Comparison of ENCODE assay signal across 8 cellular contexts in genomic region chr9:70510157-70510770, GRCh38.
DNase-seq lines count a peak whose midpoint lies in the region; ATAC-seq, FAIRE-seq and TF ChIP-seq lines count a peak whose summit lies in the region.

No MANE protein-coding gene starts in this region.

- H3K9me3 ChIP-seq in SK-N-SH (no peaks in the 10 kb centered on the region), heart left ventricle (no peaks in the 10 kb centered on the region)

- H3F3A ChIP-seq in SK-N-SH (replicated peaks; ENCODE audit: insufficient read depth) = no peaks in the 10 kb centered on the region

- TF ChIP-seq CTCF in SK-N-SH (IDR thresholded peaks at IDR 0.05) = peak; percentile 62
- TF ChIP-seq CTCF in heart left ventricle (IDR thresholded peaks at IDR 0.05) = peak; percentile 25 to 77 (median 52)

- no peak overlapping the region for H2AFZ ChIP-seq in SK-N-SH (ENCODE audit: low read depth)

- H3K27ac ChIP-seq in SK-N-SH (ENCODE audit: low read depth in 2 of 2, low read length in 1 of 2) (no peak overlapping the region), heart left ventricle (no peak overlapping the region)

- no peak for TF ChIP-seq POLR2A in heart left ventricle (IDR thresholded peaks at IDR 0.05)

- peak; percentile 29 for DNase-seq in activated T-cell treated with anti-CD3 and anti-CD28 coated beads for 48 hours (ENCODE audit: low read depth)
- no peak for DNase-seq in activated T-cell treated with anti-CD3 and anti-CD28 coated beads for 4 hours
- peak; percentile 26 for DNase-seq in SK-N-SH
- DNase-seq in heart left ventricle = peak in 2 of 5 donors; percentile 35 to 63
- peak; percentile 20 to 34 for DNase-seq in stimulated activated CD8-positive, alpha-beta memory T cell treated with anti-CD3 and anti-CD28 coated beads, Interleukin-2, amount 100 ng/mL, for 48 hours (ENCODE audit: low read depth in 2 of 2)
- DNase-seq in SHP77 treated with DMSO at 0.1 percent for 48 hours (lab: John Stamatoyannopoulos, UW) = no peak
- no peak for DNase-seq in frontal cortex (ENCODE audit: low spot score in 2 of 2)

- FAIRE-seq in frontal cortex (lab: Jason Lieb, UNC) = no peak

- TF ChIP-seq EP300 in SK-N-SH (IDR thresholded peaks at IDR 0.05; ENCODE audit: borderline replicate concordance in 1 of 2, low read depth in 1 of 2, low read length in 1 of 2) = no peak

- H3K4me3 ChIP-seq in SK-N-SH (ENCODE audit: low read depth in 2 of 2, low read length in 1 of 2) (no peak overlapping the region; a peak in 1 of 4 replicates), heart left ventricle (no peak overlapping the region)

- H3K4me2 ChIP-seq in SK-N-SH = no peak overlapping the region

- peak in 1 of 4 donors; percentile 52 for ATAC-seq in heart left ventricle
- no peak for ATAC-seq in HG02981 (IDR thresholded peaks at IDR 0.05; ENCODE audit: unreplicated experiment)

- 56% methylated on average over 3 of the region's 3 CpGs for WGBS in SK-N-SH (ENCODE audit: low lambda C conversion rate)
- WGBS in heart left ventricle, 4 donors = 83 to 90% (median 87%) methylated on average over 3 of the region's 3 CpGs

- intact Hi-C loops in heart left ventricle (cut with DNase I) = loop anchor here in 4 of 10 donors (5.0 to 10.0 kb wide), 4 partner anchors 55 to 158 kb away; no protein-coding TSS in a partner anchor

- no peaks in the 10 kb centered on the region for H3K36me3 ChIP-seq in SK-N-SH (replicated peaks in 1 of 2; ENCODE audit: control insufficient read depth in 1 of 2, insufficient read depth in 2 of 2, low read length in 1 of 2)
- H3K36me3 ChIP-seq in heart left ventricle = no peaks in the 10 kb centered on the region

- H4K20me1 ChIP-seq in SK-N-SH (ENCODE audit: insufficient read depth) = no peaks in the 10 kb centered on the region

- no peaks in the 10 kb centered on the region for H3K27me3 ChIP-seq in SK-N-SH (ENCODE audit: insufficient read depth)
- H3K27me3 ChIP-seq in heart left ventricle = no peaks in the 10 kb centered on the region

- H3K4me1 ChIP-seq in SK-N-SH (ENCODE audit: control insufficient read depth in 1 of 2, insufficient read depth in 2 of 2, low read depth in 1 of 2, low read length in 1 of 2) (no peaks in the 10 kb centered on the region), heart left ventricle (peaks cover 0 to 8% (median 0%) of the 10 kb centered on the region in 12 donors)

- H3K79me2 ChIP-seq in SK-N-SH (ENCODE audit: insufficient read depth) = no peaks in the 10 kb centered on the region

- peak; percentile 50 for TF ChIP-seq RAD21 in SK-N-SH (IDR thresholded peaks at IDR 0.05; ENCODE audit: low read length)

- H3K9ac ChIP-seq in SK-N-SH = no peak overlapping the region

- H3K9me2 ChIP-seq in SK-N-SH = no peaks in the 10 kb centered on the region

- POLR2A ChIA-PET in SK-N-SH (lab: Yijun Ruan, JAX) = interaction anchor here (1.0 kb wide), 1 partner anchor 89 kb away, joined by 3 read pairs; no protein-coding TSS in a partner anchor

- CTCF ChIA-PET in SK-N-SH (lab: Yijun Ruan, JAX) = interaction anchor here (0.7 to 2.5 kb wide), 14 partner anchors 9 to 170 kb away, joined by 3 to 11 read pairs (median 6); no protein-coding TSS in a partner anchor

TF ChIP-seq in SK-N-SH, 30 proteins besides CTCF, POLR2A, EP300 and RAD21:
- TF ChIP-seq SMC3 (IDR thresholded peaks at IDR 0.05; ENCODE audit: low read depth, low read length) (peak; percentile 22; the same call in 1 of the 2 replicates), FOXJ3 (CRISPR knock-in tag; IDR thresholded peaks at IDR 0.05) (no peak)

Comparison
In these comparisons a context has a peak if more than half of its experiments do, and no peak if none do; other contexts are left out.
1. DNase-seq: peak in activated T-cell treated with anti-CD3 and anti-CD28 coated beads for 48 hours (single experiment), SK-N-SH (single experiment) and stimulated activated CD8-positive, alpha-beta memory T cell treated with anti-CD3 and anti-CD28 coated beads, Interleukin-2, amount 100 ng/mL, for 48 hours (2 of 2); none in activated T-cell treated with anti-CD3 and anti-CD28 coated beads for 4 hours (single experiment), SHP77 treated with DMSO at 0.1 percent for 48 hours (single experiment) and frontal cortex (0 of 2).